ENCODE assay signal across 19 cellular contexts in genomic region chr16:56817056-56817455, GRCh38. TPM values are rescaled to one million over a fixed set of nuclear protein-coding genes. Genes with fewer than 3 reads are reported as not detected.
A peak's percentile ranks its signal among the peaks of the same experiment; 100 is the strongest.
DNase-seq lines count a peak whose midpoint lies in the region; ATAC-seq lines count a peak whose summit lies in the region.
"Had no signal": no experiment of that assay in that cellular context is flagged by ENCODE, and none has a peak within 500 bp of the region (broad histone marks: within the 10 kb centered on the region; RNA-seq: fewer than 3 reads in every experiment).

No MANE protein-coding gene starts in this region.

- peak overlapping the region; percentile 62 for H2BK15ac ChIP-seq in mesenchymal stem cell (ENCODE audit: low read depth, poor library complexity, severe bottlenecking)

- H3K79me1 ChIP-seq in mesenchymal stem cell (replicated peaks; ENCODE audit: low read length, poor library complexity, severe bottlenecking): peaks cover 6% of the 10 kb centered on the region

- peaks cover 7 to 30% of the 10 kb centered on the region in 2 experiments for H3K36me3 ChIP-seq in mesenchymal stem cell (ENCODE audit: control insufficient read depth in 1 of 2, insufficient read depth in 2 of 2, low read depth in 1 of 2, low read length in 2 of 2)

- H3K4ac ChIP-seq in mesenchymal stem cell (ENCODE audit: low read depth in 1 of 2, low read length in 2 of 2): no peak overlapping the region

- H3K23ac ChIP-seq in mesenchymal stem cell (ENCODE audit: low read length in 2 of 2): no peak overlapping the region

- no peaks in the 10 kb centered on the region for H3K9me3 ChIP-seq in mesenchymal stem cell (ENCODE audit: control insufficient read depth, low read length)

- no peak overlapping the region for H3K14ac ChIP-seq in mesenchymal stem cell (ENCODE audit: low read length in 2 of 2)

- H4K91ac ChIP-seq in mesenchymal stem cell (ENCODE audit: low read length): no peak overlapping the region

- peak; percentile 37 for DNase-seq in DMS79 (lab: John Stamatoyannopoulos, UW)
- DNase-seq in DMS79 treated with DMSO at 0.1 percent for 48 hours (lab: John Stamatoyannopoulos, UW): peak; percentile 62
- DNase-seq in mesenchymal stem cell: no peak
- no peak for DNase-seq in NCI-H1694 treated with DMSO at 0.1 percent for 48 hours (lab: John Stamatoyannopoulos, UW)
- DNase-seq: C1 segment of cervical spinal cord; Calu3; CD4-positive, alpha-beta memory T cell; COR-L47; DMS53; EL; GDM1; GM23248; H7; HCEC 1CT had no signal

- H2AK5ac ChIP-seq in mesenchymal stem cell (ENCODE audit: low read length, severe bottlenecking): peak overlapping the region; percentile 1

- ATAC-seq in HG03439 (IDR thresholded peaks at IDR 0.05; ENCODE audit: unreplicated experiment) (no peak), HG02678 (IDR thresholded peaks at IDR 0.05; ENCODE audit: unreplicated experiment) (no peak)
- ATAC-seq: GM12878 had no signal

- no peak overlapping the region for H3K27ac ChIP-seq in mesenchymal stem cell (ENCODE audit: low read length, poor library complexity, severe bottlenecking)
- H3K27ac ChIP-seq: GM23248 had no signal

- no peak overlapping the region for H4K8ac ChIP-seq in mesenchymal stem cell (ENCODE audit: low read length)

- H2BK12ac ChIP-seq in mesenchymal stem cell (ENCODE audit: low read length in 2 of 2): no peak overlapping the region

- H3K4me1 ChIP-seq in mesenchymal stem cell (ENCODE audit: control insufficient read depth, insufficient read depth, low read depth, low read length): peaks cover 10% of the 10 kb centered on the region

- H3K9ac ChIP-seq in mesenchymal stem cell (ENCODE audit: low read length): no peak overlapping the region
- H3K9ac ChIP-seq: GM23248 had no signal

- no peak overlapping the region for H2AFZ ChIP-seq in mesenchymal stem cell (ENCODE audit: low read depth, low read length)
- H2AFZ ChIP-seq: GM23248 had no signal

- H2BK120ac ChIP-seq in mesenchymal stem cell (ENCODE audit: low read depth, low read length): no peak overlapping the region

- H3K4me2 ChIP-seq in mesenchymal stem cell (ENCODE audit: low read length, poor library complexity, severe bottlenecking): no peak overlapping the region

- H3K27me3 ChIP-seq in mesenchymal stem cell (ENCODE audit: control insufficient read depth in 1 of 2, insufficient read depth in 1 of 2, low read length in 2 of 2): no peaks in the 10 kb centered on the region

- no peak overlapping the region for H2BK5ac ChIP-seq in mesenchymal stem cell (ENCODE audit: low read depth, low read length, poor library complexity, severe bottlenecking)

- H3K18ac ChIP-seq in mesenchymal stem cell (ENCODE audit: low read depth in 1 of 2, low read length in 2 of 2): no peak overlapping the region

- no peak overlapping the region for H3K4me3 ChIP-seq in mesenchymal stem cell (ENCODE audit: insufficient read depth in 1 of 2, low read depth in 1 of 2, low read length in 2 of 2)
- H3K4me3 ChIP-seq: GM12878, GM23248 had no signal

RNA-seq across cellular contexts. Expression of gene SLC12A3, which starts 48.0 kb away (rescaled TPM):
- polyA plus RNA-seq in mesenchymal stem cell (2013, experiment 1 of 2): not detected
- not detected for polyA plus RNA-seq in mesenchymal stem cell (2013, experiment 2 of 2)
- polyA plus RNA-seq: BJ; CD4-positive, alpha-beta memory T cell; GM23248; H1 had no signal

Comparison
In these comparisons a context has a peak if more than half of its experiments do, and no peak if none do; other contexts are left out.
1. DNase-seq: peak in DMS79 (single experiment) and DMS79 treated with DMSO at 0.1 percent for 48 hours (single experiment); none in mesenchymal stem cell (single experiment) and NCI-H1694 treated with DMSO at 0.1 percent for 48 hours (single experiment).